ENCODE assay signal across 10 cellular contexts in the genomic region with DNA sequence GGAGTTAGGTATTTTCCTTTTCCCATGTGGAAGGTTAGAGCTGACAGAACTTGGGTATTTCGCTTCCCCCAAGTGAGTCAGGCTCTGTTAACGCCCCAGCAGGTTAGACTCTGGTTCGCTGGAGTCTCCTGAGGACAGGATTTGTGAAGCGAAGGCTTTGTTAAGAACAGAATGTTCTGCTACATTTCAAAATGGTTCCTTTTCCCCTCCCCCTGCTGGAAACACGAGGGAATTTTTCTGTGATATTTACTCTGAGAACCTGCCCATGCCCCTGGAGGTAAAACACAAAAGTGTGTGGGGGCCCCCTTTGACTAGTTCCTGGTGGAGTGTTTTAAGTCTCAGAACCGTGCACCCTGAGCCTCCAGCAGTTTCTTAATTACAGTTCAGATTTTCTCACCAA.
DNase-seq lines count a peak whose midpoint lies in the region; ATAC-seq and TF ChIP-seq lines count a peak whose summit lies in the region.
"Had no signal": no experiment of that assay in that cellular context is flagged by ENCODE, and none has a peak within 500 bp of the region (broad histone marks: within the 10 kb centered on the region; RNA-seq: fewer than 3 reads in every experiment).

No MANE protein-coding gene starts in this region.

- peak overlapping the region; percentile 53; the same call in 1 of the 2 replicates for H4K5ac ChIP-seq in IMR-90 (ENCODE audit: low read depth, low read length)

- H3K4me3 ChIP-seq in IMR-90 (ENCODE audit: insufficient read depth, low read depth, low read length) (no peak overlapping the region), ascending aorta (no peak overlapping the region)

- H3K9me1 ChIP-seq in IMR-90 (ENCODE audit: insufficient read depth, low read length), result no peaks in the 10 kb centered on the region

- H3K36me3 ChIP-seq in IMR-90 (ENCODE audit: control insufficient read depth, insufficient read depth, low read length) (no peaks in the 10 kb centered on the region), ascending aorta (no peaks in the 10 kb centered on the region)

- no peaks in the 10 kb centered on the region for H3K9me3 Mint-ChIP-seq in natural killer cell
- H3K9me3 Mint-ChIP-seq: activated naive CD4-positive, alpha-beta T cell treated with anti-CD3 and anti-CD28 coated beads for 36 hours; naive B cell had no signal

- no peak overlapping the region for H3K4me2 ChIP-seq in IMR-90 (ENCODE audit: low read depth, low read length)

- no peaks in the 10 kb centered on the region for H3K79me1 ChIP-seq in IMR-90 (ENCODE audit: low read depth in 1 of 2, low read length in 2 of 2)

- peak overlapping the region; percentile 68 for H2BK120ac ChIP-seq in IMR-90 (ENCODE audit: low read depth, low read length)

- no peaks in the 10 kb centered on the region for H4K20me1 ChIP-seq in IMR-90 (ENCODE audit: insufficient read depth, low read length)

- no peaks in the 10 kb centered on the region for H3K36me3 Mint-ChIP-seq in natural killer cell
- H3K36me3 Mint-ChIP-seq: naive B cell had no signal

- H3K4me1 Mint-ChIP-seq in natural killer cell, result peaks cover 6 to 11% of the 10 kb centered on the region in 2 donors
- H3K4me1 Mint-ChIP-seq: naive B cell had no signal

- peak overlapping the region; percentile 89 for H2AFZ ChIP-seq in IMR-90 (replicated peaks; ENCODE audit: low read length, poor library complexity)

- POLR2A ChIA-PET in IMR-90 (lab: Charles Lee; ENCODE audit: unreplicated experiment), result no interaction called here

- H3K27ac Mint-ChIP-seq in natural killer cell, result no peak overlapping the region
- H3K27ac Mint-ChIP-seq: activated naive CD4-positive, alpha-beta T cell treated with anti-CD3 and anti-CD28 coated beads for 36 hours had no signal

- dilution Hi-C loops in IMR-90 (cut with HindIII; ENCODE audit: low sequenced_read_pairs, unreplicated experiment), result no loop called here

- H3K4me1 ChIP-seq in IMR-90 (ENCODE audit: control insufficient read depth, insufficient read depth, low read length) (no peaks in the 10 kb centered on the region), ascending aorta (peaks cover 0 to 6% of the 10 kb centered on the region in 2 donors)

- peak overlapping the region; percentile 44 for H3K14ac ChIP-seq in IMR-90 (replicated peaks; ENCODE audit: low read depth, low read length)

- TF ChIP-seq CTCF in IMR-90 (conservative IDR thresholded peaks at IDR 0.05; ENCODE audit: low read depth, low read length) (peak; percentile 16; the same call in 1 of the 2 replicates), ascending aorta (IDR thresholded peaks at IDR 0.05) (peak in 1 of 3 experiments; percentile 35), natural killer cell (IDR thresholded peaks at IDR 0.05) (no peak)

- DNase-seq in Caki2 (ENCODE audit: low read depth), result peak; percentile 14
- DNase-seq in IMR-90, result no peak
- no peak for DNase-seq in ascending aorta (ENCODE audit: low spot score in 2 of 2)
- peak; percentile 74 for DNase-seq in kidney tubule cell (ENCODE audit: low spot score)
- no peak for DNase-seq in natural killer cell
- no peak for DNase-seq in NCI-H1930 (lab: John Stamatoyannopoulos, UW)
- DNase-seq: activated naive CD4-positive, alpha-beta T cell treated with anti-CD3 and anti-CD28 coated beads for 36 hours; naive B cell had no signal

- no peaks in the 10 kb centered on the region for H3K27me3 Mint-ChIP-seq in natural killer cell (ENCODE audit: low read depth in 2 of 2)
- H3K27me3 Mint-ChIP-seq: naive B cell had no signal

- 0 out of 2 replicates have a peak overlapping the region, but pooled peaks have one; percentile 1 for H3K4ac ChIP-seq in IMR-90 (ENCODE audit: low read depth, low read length)

- no CpG with 5 or more reads among the region's 6 CpGs for WGBS in IMR-90 (ENCODE audit: extremely low coverage in 2 of 2, insufficient read length in 1 of 2), 2 experiments

- no peak overlapping the region for H2AK9ac ChIP-seq in IMR-90 (replicated peaks; ENCODE audit: low read depth, low read length, poor library complexity)

- no peak overlapping the region for H2AK5ac ChIP-seq in IMR-90 (ENCODE audit: low read depth, low read length)

- no peak for TF ChIP-seq RAD21 in IMR-90 (IDR thresholded peaks at IDR 0.05; ENCODE audit: low read length)

- H4K91ac ChIP-seq in IMR-90 (ENCODE audit: insufficient read depth, low read depth, low read length), result peak overlapping the region; percentile 65

- no peak overlapping the region for H3K23ac ChIP-seq in IMR-90 (ENCODE audit: low read depth, low read length)

- H2BK5ac ChIP-seq in IMR-90 (ENCODE audit: low read depth, low read length, poor library complexity, severe bottlenecking), result no peak overlapping the region

- intact Hi-C loops in IMR-90 (cut with micrococcal nuclease) (no loop called here), ascending aorta (cut with DNase I) (loop anchor here (10.0 kb wide), 1 partner anchor 731 kb away; a partner anchor contains a TSS), natural killer cell (cut with micrococcal nuclease) (no loop called here)

- H3K27ac ChIP-seq in IMR-90 (ENCODE audit: insufficient read depth, low read length) (no peak overlapping the region), ascending aorta (peak overlapping the region; percentile 57 to 58)

- H3K27me3 ChIP-seq in IMR-90 (ENCODE audit: control insufficient read depth, insufficient read depth, low read length), result no peaks in the 10 kb centered on the region
- no peaks in the 10 kb centered on the region for H3K27me3 ChIP-seq in ascending aorta

- ATAC-seq in IMR-90 (ENCODE audit: low read depth), result no peak
- no peak for ATAC-seq in natural killer cell
- no peak for ATAC-seq in GM19351 (IDR thresholded peaks at IDR 0.05; ENCODE audit: unreplicated experiment)
- ATAC-seq in GM21515 (IDR thresholded peaks at IDR 0.05; ENCODE audit: unreplicated experiment), result no peak

- peak overlapping the region; percentile 84 for H2BK20ac ChIP-seq in IMR-90 (ENCODE audit: low read depth, low read length)

- no peak for TF ChIP-seq POLR2A in IMR-90 (IDR thresholded peaks at IDR 0.05; ENCODE audit: low read depth, low read length)

- H3K4me3 Mint-ChIP-seq in natural killer cell, result no peak overlapping the region
- H3K4me3 Mint-ChIP-seq: activated naive CD4-positive, alpha-beta T cell treated with anti-CD3 and anti-CD28 coated beads for 36 hours; naive B cell had no signal

- H3K9me3 ChIP-seq in IMR-90 (ENCODE audit: control insufficient read depth, insufficient read depth, low read length) (no peaks in the 10 kb centered on the region), ascending aorta (no peaks in the 10 kb centered on the region)

- CTCF ChIA-PET in IMR-90 (lab: Yijun Ruan, JAX), result no interaction called here

- no peak overlapping the region for H3K56ac ChIP-seq in IMR-90 (ENCODE audit: extremely low read depth, insufficient read depth, low read length)

- H2BK15ac ChIP-seq in IMR-90 (ENCODE audit: low read depth, low read length), result peak overlapping the region; percentile 97; the same call in 2 of the 3 replicates

- no TSS peak for BruUV-seq in IMR-90 (replicated peaks; lab: Mats Ljungman, UMichigan)

- H3K18ac ChIP-seq in IMR-90 (ENCODE audit: low read depth, low read length), result no peak overlapping the region; the same call in 1 of the 2 replicates

- in situ Hi-C loops in Caki2 (cut with HindIII; ENCODE audit: low pct_unique_long_range_greater_than_20kb, low sequenced_read_pairs) (no loop called here), IMR-90 (cut with MboI; ENCODE audit: low sequenced_read_pairs) (no loop called here)

- peak overlapping the region; percentile 76 to 94 for H4K8ac ChIP-seq in IMR-90 (ENCODE audit: low read depth in 2 of 2, low read length in 2 of 2)

- H3K9ac ChIP-seq in IMR-90 (ENCODE audit: low read depth, low read length), result no peak overlapping the region

TF ChIP-seq in IMR-90, 13 proteins besides CTCF, POLR2A, EP300 and RAD21:
- TF ChIP-seq RFX5 (IDR thresholded peaks at IDR 0.05; ENCODE audit: low read depth, low read length) (no peak), NFE2L2 (IDR thresholded peaks at IDR 0.05; ENCODE audit: low read depth, low read length) (no peak), MAZ (IDR thresholded peaks at IDR 0.05; ENCODE audit: borderline replicate concordance, low read depth, low read length) (no peak), MXI1 (IDR thresholded peaks at IDR 0.05; ENCODE audit: borderline replicate concordance, low read depth, low read length) (no peak), CEBPB (IDR thresholded peaks at IDR 0.05; ENCODE audit: low read depth, low read length) (no peak), RCOR1 (IDR thresholded peaks at IDR 0.05; ENCODE audit: insufficient replicate concordance, low read length) (no peak), BHLHE40 (IDR thresholded peaks at IDR 0.05; ENCODE audit: low read depth, low read length) (no peak), CHD1 (IDR thresholded peaks at IDR 0.05; ENCODE audit: low read depth, low read length) (no peak), SMC3 (IDR thresholded peaks at IDR 0.05; ENCODE audit: low read depth, low read length) (no peak), FOS (IDR thresholded peaks at IDR 0.05; ENCODE audit: low read depth, low read length) (no peak), MAFK (IDR thresholded peaks at IDR 0.05; ENCODE audit: low read depth, low read length) (no peak)
- TF ChIP-seq, protein P1, sequence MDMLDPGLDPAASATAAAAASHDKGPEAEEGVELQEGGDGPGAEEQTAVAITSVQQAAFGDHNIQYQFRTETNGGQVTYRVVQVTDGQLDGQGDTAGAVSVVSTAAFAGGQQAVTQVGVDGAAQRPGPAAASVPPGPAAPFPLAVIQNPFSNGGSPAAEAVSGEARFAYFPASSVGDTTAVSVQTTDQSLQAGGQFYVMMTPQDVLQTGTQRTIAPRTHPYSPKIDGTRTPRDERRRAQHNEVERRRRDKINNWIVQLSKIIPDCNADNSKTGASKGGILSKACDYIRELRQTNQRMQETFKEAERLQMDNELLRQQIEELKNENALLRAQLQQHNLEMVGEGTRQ (IDR thresholded peaks at IDR 0.05; ENCODE audit: low read depth, low read length), result no peak
- TF ChIP-seq, protein P2, sequence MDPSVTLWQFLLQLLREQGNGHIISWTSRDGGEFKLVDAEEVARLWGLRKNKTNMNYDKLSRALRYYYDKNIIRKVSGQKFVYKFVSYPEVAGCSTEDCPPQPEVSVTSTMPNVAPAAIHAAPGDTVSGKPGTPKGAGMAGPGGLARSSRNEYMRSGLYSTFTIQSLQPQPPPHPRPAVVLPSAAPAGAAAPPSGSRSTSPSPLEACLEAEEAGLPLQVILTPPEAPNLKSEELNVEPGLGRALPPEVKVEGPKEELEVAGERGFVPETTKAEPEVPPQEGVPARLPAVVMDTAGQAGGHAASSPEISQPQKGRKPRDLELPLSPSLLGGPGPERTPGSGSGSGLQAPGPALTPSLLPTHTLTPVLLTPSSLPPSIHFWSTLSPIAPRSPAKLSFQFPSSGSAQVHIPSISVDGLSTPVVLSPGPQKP (IDR thresholded peaks at IDR 0.05; ENCODE audit: borderline replicate concordance, low read depth, low read length), result no peak

Comparison
In these comparisons a context has a peak if more than half of its experiments do, and no peak if none do; other contexts are left out.
1. DNase-seq: peak in Caki2 (single experiment) and kidney tubule cell (single experiment); none in IMR-90 (single experiment), ascending aorta (0 of 2), natural killer cell (single experiment) and NCI-H1930 (0 of 2).